In the genomic region with DNA sequence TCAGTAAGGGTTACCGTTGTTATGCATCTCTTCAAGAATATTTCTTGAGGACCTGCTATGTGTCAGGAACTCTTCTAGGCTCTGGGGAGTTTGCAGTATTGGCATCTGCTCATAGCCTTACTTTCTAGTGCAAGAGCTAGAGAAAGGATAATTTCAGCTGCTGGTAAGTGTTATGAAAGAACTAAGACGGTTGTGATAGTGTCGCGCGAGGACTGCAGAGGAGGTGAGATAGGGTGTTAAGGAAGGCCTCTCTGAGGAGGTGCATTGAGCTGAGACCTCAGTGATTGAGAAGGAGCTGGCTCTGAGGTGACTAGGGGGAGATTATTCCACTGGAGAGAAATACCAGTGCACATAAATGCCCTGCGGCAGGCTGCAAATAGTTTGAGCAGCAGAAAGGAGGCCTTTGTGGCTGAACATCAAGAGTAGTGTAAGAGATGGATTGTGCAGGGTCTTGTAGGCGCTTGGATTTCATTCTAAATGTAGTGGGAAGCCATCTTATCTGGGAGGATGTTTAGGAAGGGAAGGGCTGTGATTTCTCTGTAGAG, we compare ENCODE assay signal across 8 cellular contexts. TPM values are rescaled to one million over a fixed set of nuclear protein-coding genes. Genes with fewer than 3 reads are reported as not detected.
DNase-seq lines count a peak whose midpoint lies in the region; ATAC-seq and TF ChIP-seq lines count a peak whose summit lies in the region.

No MANE protein-coding gene starts in this region.

- H3K27ac Mint-ChIP-seq in CD4-positive, CD25-positive, alpha-beta regulatory T cell, result peak overlapping the region; percentile 92 to 97 (median 95)
- peak overlapping the region; percentile 97 for H3K27ac Mint-ChIP-seq in activated naive CD4-positive, alpha-beta T cell treated with anti-CD3 and anti-CD28 coated beads, Interleukin-2, amount 50 U/mL, for 24 hours

- no peaks in the 10 kb centered on the region for H3K27me3 ChIP-seq in CD4-positive, CD25-positive, alpha-beta regulatory T cell (ENCODE audit: control insufficient read depth, insufficient read depth, low read length)
- no peaks in the 10 kb centered on the region for H3K27me3 ChIP-seq in suprapubic skin

- TF ChIP-seq CTCF in suprapubic skin (IDR thresholded peaks at IDR 0.05), result no peak

- H3K36me3 Mint-ChIP-seq in CD4-positive, CD25-positive, alpha-beta regulatory T cell, result peaks cover 19% of the 10 kb centered on the region
- H3K36me3 Mint-ChIP-seq in activated naive CD4-positive, alpha-beta T cell treated with anti-CD3 and anti-CD28 coated beads, Interleukin-2, amount 50 U/mL, for 24 hours, result peaks cover 13% of the 10 kb centered on the region

- DNase-seq in CD4-positive, CD25-positive, alpha-beta regulatory T cell, result peak in 1 of 3 donors; percentile 44
- DNase-seq in HT-29 (ENCODE audit: low spot score) (peak; percentile 18), iris pigment epithelial cell (ENCODE audit: low read depth) (peak; percentile 52), suprapubic skin (ENCODE audit: low spot score in 2 of 2) (peak in 1 of 2 donors; percentile 45), cerebellum (ENCODE audit: low spot score) (no peak), occipital lobe (lab: John Stamatoyannopoulos, UW) (no peak), cerebellar nuclear complex (lab: John Stamatoyannopoulos, UW) (no peak)

- peak overlapping the region; percentile 85 for H3K27ac ChIP-seq in CD4-positive, CD25-positive, alpha-beta regulatory T cell (ENCODE audit: insufficient read depth, low read length, poor library complexity, severe bottlenecking)
- peak overlapping the region; percentile 90 for H3K27ac ChIP-seq in suprapubic skin

- peaks cover 30% of the 10 kb centered on the region for H3K36me3 ChIP-seq in CD4-positive, CD25-positive, alpha-beta regulatory T cell (ENCODE audit: control insufficient read depth, insufficient read depth, low read length)
- H3K36me3 ChIP-seq in suprapubic skin, result peaks cover 41% of the 10 kb centered on the region

- 10% methylated on average over 7 of the region's 7 CpGs for WGBS in suprapubic skin

- no peak for TF ChIP-seq POLR2A in suprapubic skin (IDR thresholded peaks at IDR 0.05)

- peaks cover 12% of the 10 kb centered on the region for H3K4me1 ChIP-seq in CD4-positive, CD25-positive, alpha-beta regulatory T cell (ENCODE audit: control insufficient read depth, insufficient read depth, low read length, poor library complexity, severe bottlenecking)
- peaks cover 24% of the 10 kb centered on the region for H3K4me1 ChIP-seq in suprapubic skin

- H3K4me3 Mint-ChIP-seq in CD4-positive, CD25-positive, alpha-beta regulatory T cell, result peak overlapping the region; percentile 95 to 98 (median 98)
- H3K4me3 Mint-ChIP-seq in activated naive CD4-positive, alpha-beta T cell treated with anti-CD3 and anti-CD28 coated beads, Interleukin-2, amount 50 U/mL, for 24 hours, result peak overlapping the region; percentile 91

- no peak for ATAC-seq in CD4-positive, CD25-positive, alpha-beta regulatory T cell (ENCODE audit: low read depth in 2 of 2)

- H3K27me3 Mint-ChIP-seq in CD4-positive, CD25-positive, alpha-beta regulatory T cell, result no peaks in the 10 kb centered on the region
- no peaks in the 10 kb centered on the region for H3K27me3 Mint-ChIP-seq in activated naive CD4-positive, alpha-beta T cell treated with anti-CD3 and anti-CD28 coated beads, Interleukin-2, amount 50 U/mL, for 24 hours

- peaks cover 6 to 50% (median 25%) of the 10 kb centered on the region in 4 donors for H3K4me1 Mint-ChIP-seq in CD4-positive, CD25-positive, alpha-beta regulatory T cell
- H3K4me1 Mint-ChIP-seq in activated naive CD4-positive, alpha-beta T cell treated with anti-CD3 and anti-CD28 coated beads, Interleukin-2, amount 50 U/mL, for 24 hours, result peaks cover 31% of the 10 kb centered on the region

- H3K9me3 Mint-ChIP-seq in CD4-positive, CD25-positive, alpha-beta regulatory T cell, result peaks cover 0 to 2% (median 0%) of the 10 kb centered on the region in 7 donors
- no peaks in the 10 kb centered on the region for H3K9me3 Mint-ChIP-seq in activated naive CD4-positive, alpha-beta T cell treated with anti-CD3 and anti-CD28 coated beads, Interleukin-2, amount 50 U/mL, for 24 hours

- TF ChIP-seq EP300 in suprapubic skin (IDR thresholded peaks at IDR 0.05), result no peak

- H3K4me3 ChIP-seq in CD4-positive, CD25-positive, alpha-beta regulatory T cell (ENCODE audit: low read depth, low read length), result peak overlapping the region; percentile 96
- peak overlapping the region; percentile 95 for H3K4me3 ChIP-seq in suprapubic skin

- H3K9me3 ChIP-seq in CD4-positive, CD25-positive, alpha-beta regulatory T cell (ENCODE audit: control insufficient read depth in 2 of 2, low read length in 2 of 2), result no peaks in the 10 kb centered on the region
- no peaks in the 10 kb centered on the region for H3K9me3 ChIP-seq in suprapubic skin

RNA-seq across cellular contexts. Expression of gene DDX55, which starts 0.8 kb away (rescaled TPM):
- 25.1 TPM for total RNA-seq in CD4-positive, CD25-positive, alpha-beta regulatory T cell
- polyA plus RNA-seq in CD4-positive, CD25-positive, alpha-beta regulatory T cell, result 10 to 100 TPM; 13.9 to 18.0 (median 15.1) TPM
- 33.6 and 43.0 TPM in 2 replicates for total RNA-seq in HT-29 (2014; rRNA removed; shearing (Covaris generic))
- total RNA-seq in suprapubic skin, result 10 to 100 TPM; 23.6 to 57.1 (median 42.2) TPM
- total RNA-seq in cerebellum, result 20.6 TPM
- 21.5 TPM for total RNA-seq in occipital lobe

RNA-seq across cellular contexts. Expression of gene TMED2, which starts 18.4 kb away (rescaled TPM):
- total RNA-seq in CD4-positive, CD25-positive, alpha-beta regulatory T cell, result 77.4 TPM
- polyA plus RNA-seq in CD4-positive, CD25-positive, alpha-beta regulatory T cell, result 100 to 1,000 TPM; 247 to 340 (median 298) TPM
- 255 and 282 TPM in 2 replicates for total RNA-seq in HT-29 (2014; rRNA removed; shearing (Covaris generic))
- 100 to 1,000 TPM in 1 of 4 donors, 10 to 100 TPM in 3; 61.6 to 101 (median 80.8) TPM for total RNA-seq in suprapubic skin
- total RNA-seq in cerebellum, result 122 TPM
- 244 TPM for total RNA-seq in occipital lobe

RNA-seq across cellular contexts. Expression of gene EIF2B1, which starts 30.8 kb away (rescaled TPM):
- total RNA-seq in CD4-positive, CD25-positive, alpha-beta regulatory T cell, result 53.8 TPM
- polyA plus RNA-seq in CD4-positive, CD25-positive, alpha-beta regulatory T cell, result 10 to 100 TPM; 67.7 to 84.1 (median 72.0) TPM
- 54.2 and 56.5 TPM in 2 replicates for total RNA-seq in HT-29 (2014; rRNA removed; shearing (Covaris generic))
- total RNA-seq in suprapubic skin (100 to 1,000 TPM; 122 to 214 (median 188) TPM), cerebellum (27.5 TPM), occipital lobe (27.1 TPM)

RNA-seq across cellular contexts. Expression of gene GTF2H3, which starts 30.9 kb away (rescaled TPM):
- total RNA-seq in CD4-positive, CD25-positive, alpha-beta regulatory T cell, result 15.3 TPM
- polyA plus RNA-seq in CD4-positive, CD25-positive, alpha-beta regulatory T cell, result 10 to 100 TPM; 19.6 to 32.6 (median 27.7) TPM
- 10.7 and 13.1 TPM in 2 replicates for total RNA-seq in HT-29 (2014; rRNA removed; shearing (Covaris generic))
- 10 to 100 TPM; 14.4 to 33.3 (median 23.3) TPM for total RNA-seq in suprapubic skin
- 28.0 TPM for total RNA-seq in cerebellum
- total RNA-seq in occipital lobe, result 38.7 TPM

Comparison
In these comparisons a context has a peak if more than half of its experiments do, and no peak if none do; other contexts are left out.
1. DNase-seq: peak in HT-29 (single experiment) and iris pigment epithelial cell (single experiment); none in cerebellum (single experiment), occipital lobe (single experiment) and cerebellar nuclear complex (0 of 2).